In genomic region chr1:94980909-94981252, GRCh38 we compare ENCODE assay signal across 19 cellular contexts. TPM values are rescaled to one million over a fixed set of nuclear protein-coding genes. Genes with fewer than 3 reads are reported as not detected.
A peak's percentile ranks its signal among the peaks of the same experiment; 100 is the strongest.
DNase-seq lines count a peak whose midpoint lies in the region; ATAC-seq and TF ChIP-seq lines count a peak whose summit lies in the region.
"Had no signal": no experiment of that assay in that cellular context is flagged by ENCODE, and none has a peak within 500 bp of the region (broad histone marks: within the 10 kb centered on the region; RNA-seq: fewer than 3 reads in every experiment).

No MANE protein-coding gene starts in this region.

- peaks cover 0 to 23% (median 14%) of the 10 kb centered on the region in 7 donors for H3K4me1 Mint-ChIP-seq in naive thymus-derived CD4-positive, alpha-beta T cell

- no peaks in the 10 kb centered on the region for H3K36me3 ChIP-seq in Loucy (ENCODE audit: insufficient read depth, low read length)
- no peaks in the 10 kb centered on the region for H3K36me3 ChIP-seq in colonic mucosa
- H3K36me3 ChIP-seq in naive thymus-derived CD4-positive, alpha-beta T cell (ENCODE audit: control insufficient read depth in 2 of 3, insufficient read depth in 3 of 3, low read length in 3 of 3): no peaks in the 10 kb centered on the region
- no peaks in the 10 kb centered on the region for H3K36me3 ChIP-seq in stomach
- H3K36me3 ChIP-seq in OCI-LY7 (ENCODE audit: insufficient read depth, low read length): no peaks in the 10 kb centered on the region
- H3K36me3 ChIP-seq: BLaER1, HAP-1 had no signal

- peak overlapping the region in 5 of 9 donors; percentile 34 to 76 (median 37) for H3K27ac Mint-ChIP-seq in naive thymus-derived CD4-positive, alpha-beta T cell
- H3K27ac Mint-ChIP-seq: T-helper 2 cell treated with Interferon-gamma antibody and Interleukin-4, amounts not matched to agents 5 μg/mL and 100 μg/mL, for 36 hours had no signal

- no peak for ATAC-seq in naive thymus-derived CD4-positive, alpha-beta T cell
- ATAC-seq in left lobe of liver: no peak
- ATAC-seq: psoas muscle had no signal

- no peaks in the 10 kb centered on the region for H3K9me3 Mint-ChIP-seq in naive thymus-derived CD4-positive, alpha-beta T cell
- H3K9me3 Mint-ChIP-seq: T-helper 2 cell treated with Interferon-gamma antibody and Interleukin-4, amounts not matched to agents 5 μg/mL and 100 μg/mL, for 36 hours had no signal

- H3K27ac ChIP-seq in colonic mucosa (peak overlapping the region; percentile 74), stomach (peak overlapping the region in 3 of 5 donors; percentile 5 to 31 (median 30)), OCI-LY7 (ENCODE audit: low read depth, low read length, poor library complexity, severe bottlenecking) (no peak overlapping the region)
- H3K27ac ChIP-seq in naive thymus-derived CD4-positive, alpha-beta T cell (ENCODE audit: low read depth, low read length): no peak overlapping the region
- H3K27ac ChIP-seq: BLaER1, psoas muscle had no signal

- POLR2A ChIA-PET in naive thymus-derived CD4-positive, alpha-beta T cell (lab: Charles Lee): no interaction called here
- POLR2A ChIA-PET in OCI-LY7 (lab: Charles Lee): no interaction called here

- DNase-seq in colonic mucosa (peak; percentile 50), stomach (no peak), OCI-LY7 (ENCODE audit: low spot score) (no peak), SIG-M5 (lab: John Stamatoyannopoulos, UW) (no peak), KG1 (lab: John Stamatoyannopoulos, UW) (no peak), left lobe of liver (ENCODE audit: low spot score) (no peak)
- DNase-seq in naive thymus-derived CD4-positive, alpha-beta T cell: no peak
- DNase-seq: activated CD4-positive, alpha-beta T cell treated with anti-CD3 and anti-CD28 coated beads for 4 hours; activated CD8-positive, alpha-beta memory T cell treated with anti-CD3 and anti-CD28 coated beads, Interleukin-2, amount 50 U/mL, for 4 hours; activated naive CD4-positive, alpha-beta T cell; head of caudate nucleus; NCI-H1436 treated with DMSO at 0.1 percent for 48 hours; NCI-H2227 treated with DMSO at 0.1 percent for 48 hours; NK-92 treated with Interleukin-12 subunit alpha and Interleukin-12 subunit beta, amount 100 ng/mL, for 24 hours; psoas muscle had no signal

- H3K4me2 ChIP-seq in Loucy (ENCODE audit: low read depth, low read length, poor library complexity, severe bottlenecking) (no peak overlapping the region), OCI-LY7 (ENCODE audit: low read length) (no peak overlapping the region)

- H2AFZ ChIP-seq in Loucy (ENCODE audit: low read length): no peak overlapping the region
- H2AFZ ChIP-seq in OCI-LY7 (ENCODE audit: low read length): no peak overlapping the region

- H4K20me1 ChIP-seq in Loucy (ENCODE audit: insufficient read depth, low read length, poor library complexity, severe bottlenecking) (no peaks in the 10 kb centered on the region), OCI-LY7 (ENCODE audit: insufficient read depth, low read length) (no peaks in the 10 kb centered on the region)
- H4K20me1 ChIP-seq: BLaER1 had no signal

- H3K79me2 ChIP-seq in Loucy (ENCODE audit: insufficient read depth, low read length): no peaks in the 10 kb centered on the region
- no peaks in the 10 kb centered on the region for H3K79me2 ChIP-seq in OCI-LY7 (ENCODE audit: insufficient read depth, low read depth, low read length)

- peaks cover 0 to 9% (median 5%) of the 10 kb centered on the region in 5 donors for H3K36me3 Mint-ChIP-seq in naive thymus-derived CD4-positive, alpha-beta T cell

- CTCF ChIA-PET in naive thymus-derived CD4-positive, alpha-beta T cell (lab: Charles Lee): no interaction called here
- CTCF ChIA-PET in OCI-LY7 (lab: Charles Lee; ENCODE audit: unreplicated experiment): no interaction called here

- peaks cover 31% of the 10 kb centered on the region for H3K4me1 ChIP-seq in Loucy (ENCODE audit: insufficient read depth, low read length, poor library complexity, severe bottlenecking)
- peaks cover 4% of the 10 kb centered on the region for H3K4me1 ChIP-seq in colonic mucosa
- H3K4me1 ChIP-seq in naive thymus-derived CD4-positive, alpha-beta T cell (ENCODE audit: control insufficient read depth in 2 of 2, insufficient read depth in 2 of 2, low read length in 2 of 2): no peaks in the 10 kb centered on the region
- peaks cover 0 to 26% (median 0%) of the 10 kb centered on the region in 4 donors for H3K4me1 ChIP-seq in stomach
- H3K4me1 ChIP-seq in OCI-LY7 (ENCODE audit: insufficient read depth, low read length, poor library complexity, severe bottlenecking): peaks cover 21% of the 10 kb centered on the region
- H3K4me1 ChIP-seq: psoas muscle had no signal

- H3K9me2 ChIP-seq in Loucy (replicated peaks; ENCODE audit: low read depth, low read length): no peaks in the 10 kb centered on the region
- H3K9me2 ChIP-seq in OCI-LY7 (ENCODE audit: insufficient read depth, low read length): no peaks in the 10 kb centered on the region

- TF ChIP-seq CTCF in Loucy (conservative IDR thresholded peaks at IDR 0.05; ENCODE audit: low read length) (no peak), colonic mucosa (IDR thresholded peaks at IDR 0.05) (no peak), stomach (IDR thresholded peaks at IDR 0.05) (no peak), OCI-LY7 (conservative IDR thresholded peaks at IDR 0.05; ENCODE audit: low read length) (no peak)

- H3K4me3 Mint-ChIP-seq in naive thymus-derived CD4-positive, alpha-beta T cell: no peak overlapping the region
- H3K4me3 Mint-ChIP-seq: T-helper 2 cell treated with Interferon-gamma antibody and Interleukin-4, amounts not matched to agents 5 μg/mL and 100 μg/mL, for 36 hours had no signal

- WGBS in stomach, 5 donors: 69 to 95% (median 78%) methylated on average over 2 of the region's 2 CpGs

- H3K9ac ChIP-seq in Loucy (ENCODE audit: low read depth, low read length, poor library complexity, severe bottlenecking) (peak overlapping the region; percentile 3), colonic mucosa (ENCODE audit: low read depth in 2 of 2, low read length in 2 of 2) (peak overlapping the region in 1 of 2 donors; percentile 7)
- H3K9ac ChIP-seq: BLaER1 had no signal

- intact Hi-C loops in colonic mucosa (cut with DNase I) (no loop called here), stomach (cut with DNase I; ENCODE audit: low total_unique reads) (no loop called here), OCI-LY7 (cut with micrococcal nuclease; ENCODE audit: unreplicated experiment) (no loop called here)
- intact Hi-C loops in naive thymus-derived CD4-positive, alpha-beta T cell (cut with micrococcal nuclease): no loop called here

- BruUV-seq in OCI-LY7 (replicated peaks; lab: Mats Ljungman, UMichigan): no TSS peak

- TF ChIP-seq EP300 in stomach (IDR thresholded peaks at IDR 0.05): no peak

- H3K4me3 ChIP-seq in Loucy (ENCODE audit: low read length, poor library complexity, severe bottlenecking) (no peak overlapping the region), colonic mucosa (no peak overlapping the region), stomach (no peak overlapping the region), OCI-LY7 (ENCODE audit: low read depth, low read length, poor library complexity, severe bottlenecking) (no peak overlapping the region)
- no peak overlapping the region for H3K4me3 ChIP-seq in naive thymus-derived CD4-positive, alpha-beta T cell (ENCODE audit: low read length)
- H3K4me3 ChIP-seq: BLaER1, HAP-1, psoas muscle had no signal

- TF ChIP-seq POLR2A in stomach (IDR thresholded peaks at IDR 0.05): no peak

- peaks cover 11% of the 10 kb centered on the region for H3F3A ChIP-seq in Loucy (ENCODE audit: low read depth)

- no peaks in the 10 kb centered on the region for H3K27me3 ChIP-seq in Loucy (ENCODE audit: insufficient read depth, low read length, poor library complexity, severe bottlenecking)
- no peaks in the 10 kb centered on the region for H3K27me3 ChIP-seq in colonic mucosa
- no peaks in the 10 kb centered on the region for H3K27me3 ChIP-seq in naive thymus-derived CD4-positive, alpha-beta T cell (ENCODE audit: control insufficient read depth in 2 of 2, insufficient read depth in 2 of 2, low read length in 2 of 2)
- H3K27me3 ChIP-seq in stomach: no peaks in the 10 kb centered on the region
- H3K27me3 ChIP-seq: BLaER1 had no signal

- no peaks in the 10 kb centered on the region for H3K27me3 Mint-ChIP-seq in naive thymus-derived CD4-positive, alpha-beta T cell

- H3K9me3 ChIP-seq in Loucy (ENCODE audit: insufficient read depth, low read depth, low read length) (no peaks in the 10 kb centered on the region), colonic mucosa (no peaks in the 10 kb centered on the region), stomach (no peaks in the 10 kb centered on the region), OCI-LY7 (ENCODE audit: low read length) (no peaks in the 10 kb centered on the region)
- no peaks in the 10 kb centered on the region for H3K9me3 ChIP-seq in naive thymus-derived CD4-positive, alpha-beta T cell (ENCODE audit: control insufficient read depth in 2 of 3, low read length in 3 of 3)
- H3K9me3 ChIP-seq: BLaER1, HAP-1, psoas muscle had no signal

RNA-seq across cellular contexts. Expression of gene CNN3, which starts 54.0 kb away (rescaled TPM):
- total RNA-seq in colonic mucosa (100 to 1,000 TPM; 117 to 164 TPM), stomach (100 to 1,000 TPM in 4 of 5 donors, 10 to 100 TPM in 1; 86.9 to 353 (median 220) TPM), OCI-LY7 (2022) (not detected in 2 replicates), left lobe of liver (80.2 TPM)
- total RNA-seq in naive thymus-derived CD4-positive, alpha-beta T cell: 10 to 100 TPM in 2 of 5 experiments, 1 to 10 TPM in 3; 4.4 to 14.9 (median 7.4) TPM
- 10 to 100 TPM; 12.9 to 18.2 TPM for polyA plus RNA-seq in naive thymus-derived CD4-positive, alpha-beta T cell
- 100 to 1,000 TPM in 1 of 3 donors, 10 to 100 TPM in 2; 70.0 to 129 (median 93.0) TPM for polyA plus RNA-seq in stomach
- not detected in 2 replicates for total RNA-seq in OCI-LY7 (2014; rRNA removed; shearing (Covaris generic))

Comparison
In these comparisons a context has a peak if more than half of its experiments do, and no peak if none do; other contexts are left out.
1. H3K27ac ChIP-seq: peak in colonic mucosa (single experiment) and stomach (3 of 5); none in naive thymus-derived CD4-positive, alpha-beta T cell (single experiment) and OCI-LY7 (single experiment).
2. RNA of gene CNN3, which starts 54.0 kb away (total RNA-seq): 86.9 to 353 TPM in stomach, 117 to 164 TPM in colonic mucosa, 80.2 TPM in left lobe of liver (single experiment) and 4.4 to 14.9 TPM in naive thymus-derived CD4-positive, alpha-beta T cell; not detected in OCI-LY7; every median in the first group is over 4 times any median in the second.